29 cellular contexts compared by ENCODE assay signal in genomic region chr1:157110003-157110402, GRCh38. TPM values are rescaled to one million over a fixed set of nuclear protein-coding genes. Genes with fewer than 3 reads are reported as not detected.
A peak's percentile ranks its signal among the peaks of the same experiment; 100 is the strongest.
DNase-seq lines count a peak whose midpoint lies in the region; ATAC-seq, FAIRE-seq and TF ChIP-seq lines count a peak whose summit lies in the region.
"Had no signal": no experiment of that assay in that cellular context is flagged by ENCODE, and none has a peak within 500 bp of the region (broad histone marks: within the 10 kb centered on the region; RNA-seq: fewer than 3 reads in every experiment).

No MANE protein-coding gene starts in this region.

- no peak overlapping the region for H3K4me3 ChIP-seq in fibroblast of mammary gland (ENCODE audit: control insufficient read depth, low read depth, low read length)
- H3K4me3 ChIP-seq: BLaER1, dorsolateral prefrontal cortex, prostate gland, SJCRH30 had no signal

- intact Hi-C loops in sciatic nerve (cut with DNase I) = no loop called here

- TF ChIP-seq CTCF in D721Med (IDR thresholded peaks at IDR 0.05; ENCODE audit: insufficient read depth, missing control alignments) (no peak), fibroblast of mammary gland (conservative IDR thresholded peaks at IDR 0.05; ENCODE audit: control insufficient read depth, insufficient read depth, low read depth, low read length) (no peak)

- DNase-seq in D721Med (ENCODE audit: insufficient read length, low spot score) (peak; percentile 62), NCI-H82 treated with DMSO at 0.1 percent for 48 hours (lab: John Stamatoyannopoulos, UW; ENCODE audit: unreplicated experiment) (peak; percentile 31), fibroblast of mammary gland (ENCODE audit: low read depth) (peak; percentile 17), sciatic nerve (ENCODE audit: low spot score) (peak; percentile 26), HTR-8/SVneo (ENCODE audit: insufficient read length, low spot score) (no peak), amniotic stem cell (lab: John Stamatoyannopoulos, UW) (no peak), GF-D8 (lab: John Stamatoyannopoulos, UW) (no peak), NCI-H2029 (lab: John Stamatoyannopoulos, UW) (no peak)
- DNase-seq: ACHN; activated CD4-positive, alpha-beta T cell treated with anti-CD3 and anti-CD28 coated beads, Interleukin-2, amount 10 ng/mL, durations not matched to agents 7 days and 5 days; cerebellar nuclear complex; naive B cell; NCI-H1092; NCI-H1694 treated with DMSO at 0.1 percent for 48 hours; NCI-H2171; RPMI8226; SJCRH30; stimulated activated CD4-positive, alpha-beta T cell treated with anti-CD3 and anti-CD28 coated beads, Interleukin-15, amount 100 ng/mL, for 24 hours; stimulated activated CD4-positive, alpha-beta T cell treated with anti-CD3 and anti-CD28 coated beads, Interleukin-4, amount 100 ng/mL, for 4 hours; T-helper 9 cell; trophoblast cell had no signal

- FAIRE-seq in D721Med (lab: Jason Lieb, UNC) (no peak), HTR-8/SVneo (lab: Jason Lieb, UNC) (no peak)
- FAIRE-seq: endothelial cell of umbilical vein, islet of Langerhans had no signal

- no peak for ATAC-seq in sciatic nerve

RNA-seq across cellular contexts. Expression of gene ETV3L, which starts 10.4 kb away (rescaled TPM):
- total RNA-seq in sciatic nerve = not detected
- total RNA-seq: activated CD4-positive, alpha-beta T cell treated with anti-CD3 and anti-CD28 coated beads, Interleukin-2, amount 10 ng/mL, durations not matched to agents 7 days and 5 days; activated CD8-positive, alpha-beta memory T cell treated with anti-CD3 and anti-CD28 coated beads for 36 hours; endothelial cell of umbilical vein; liver; NCI-H460; prostate gland; SJCRH30 had no signal

RNA-seq across cellular contexts. Expression of gene ETV3, which starts 28.2 kb away (rescaled TPM):
- 32.5 TPM for total RNA-seq in sciatic nerve

Comparison
In these comparisons a context has a peak if more than half of its experiments do, and no peak if none do; other contexts are left out.
1. DNase-seq: peak in D721Med (single experiment), NCI-H82 treated with DMSO at 0.1 percent for 48 hours (single experiment), fibroblast of mammary gland (single experiment) and sciatic nerve (single experiment); none in HTR-8/SVneo (single experiment), amniotic stem cell (single experiment), GF-D8 (single experiment) and NCI-H2029 (single experiment).